8 cellular contexts compared by ENCODE assay signal in the genomic region with DNA sequence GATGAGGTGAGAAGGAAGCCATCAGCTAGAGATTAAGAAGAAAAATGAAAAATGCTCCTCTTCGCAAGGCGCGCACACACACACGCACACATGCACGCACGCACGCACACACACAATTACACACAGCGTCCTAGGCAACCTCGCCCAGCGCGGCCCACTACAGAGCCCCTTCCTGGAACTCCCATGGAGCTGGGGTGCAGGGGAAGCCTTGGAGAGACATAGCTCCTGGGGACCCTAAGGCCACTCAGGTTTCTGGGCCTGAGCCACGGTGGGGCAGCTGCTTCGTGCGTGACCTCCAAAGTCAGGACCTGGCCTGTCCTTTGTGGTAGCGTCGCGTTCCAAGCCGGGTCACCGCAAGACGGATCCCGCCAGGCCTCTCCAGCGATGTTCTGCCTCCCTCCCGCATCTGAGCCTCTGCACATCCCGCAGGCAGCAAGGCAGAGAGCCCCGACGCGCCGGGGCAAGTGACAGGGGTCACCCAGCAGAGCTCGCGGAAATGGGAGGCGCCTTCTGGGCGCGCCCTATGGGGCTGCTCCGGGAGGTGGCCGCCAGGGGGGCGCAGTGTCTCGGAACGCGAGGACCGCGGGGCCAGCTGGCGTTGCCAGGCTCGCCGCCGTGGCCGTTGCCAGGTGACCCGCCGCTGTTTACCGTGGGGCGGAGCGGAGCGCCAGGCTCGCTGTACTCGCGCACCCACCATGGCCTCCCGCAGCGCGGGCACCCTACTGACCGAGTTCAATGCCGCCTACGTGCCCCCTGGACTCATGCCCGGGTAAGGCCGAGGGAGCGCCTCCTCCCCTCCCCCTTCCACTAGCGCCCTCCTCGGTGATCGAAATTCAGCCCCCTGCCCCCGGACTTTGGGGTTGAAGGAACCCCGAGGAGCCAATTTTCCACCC.
A peak's percentile ranks its signal among the peaks of the same experiment; 100 is the strongest.
DNase-seq lines count a peak whose midpoint lies in the region; ATAC-seq, FAIRE-seq and TF ChIP-seq lines count a peak whose summit lies in the region.

No MANE protein-coding gene starts in this region.

- no peak overlapping the region for H3K4me3 ChIP-seq in astrocyte of the spinal cord (ENCODE audit: low read depth, low read length)
- H3K4me3 ChIP-seq in kidney (ENCODE audit: low read length in 2 of 2), result peak overlapping the region in 1 of 2 donors; percentile 48

- no peak for ATAC-seq in HG02678 (IDR thresholded peaks at IDR 0.05; ENCODE audit: unreplicated experiment)

- intact Hi-C loops in kidney (cut with DNase I), result no loop called here

- H3K9ac ChIP-seq in kidney (ENCODE audit: low read length in 2 of 2), result no peak overlapping the region

- H3K4me1 ChIP-seq in kidney (ENCODE audit: control insufficient read depth in 1 of 2, insufficient read depth in 1 of 2, low read depth in 1 of 2, low read length in 2 of 2), result peaks cover 0 to 10% of the 10 kb centered on the region in 2 donors

- DNase-seq in SIG-M5 treated with dmso at 0.1 percent for 504 hours (lab: John Stamatoyannopoulos, UW; ENCODE audit: unreplicated experiment) (peak; percentile 17), SIG-M5 (lab: John Stamatoyannopoulos, UW) (no peak), NCI-H748 treated with DMSO at 0.1 percent for 48 hours (lab: John Stamatoyannopoulos, UW) (peak; percentile 2), astrocyte of the spinal cord (ENCODE audit: low read depth, low spot score) (no peak), kidney (peak; percentile 89), GOT3 (lab: John Stamatoyannopoulos, UW) (no peak)
- peak; percentile 7 for DNase-seq in stimulated activated CD8-positive, alpha-beta memory T cell treated with anti-CD3 and anti-CD28 coated beads, Interleukin-4, amount 100 ng/mL, for 24 hours (ENCODE audit: low read depth)

- TF ChIP-seq CTCF in astrocyte of the spinal cord (IDR thresholded peaks at IDR 0.05; ENCODE audit: low read depth, low read length), result peak; percentile 11
- TF ChIP-seq CTCF in kidney (IDR thresholded peaks at IDR 0.05; ENCODE audit: borderline replicate concordance, extremely low read depth, insufficient read depth), result no peak

- FAIRE-seq in kidney (lab: Jason Lieb, UNC), result no peak

- H3K36me3 ChIP-seq in kidney (ENCODE audit: control insufficient read depth in 1 of 2, insufficient read depth in 2 of 2, low read length in 2 of 2), result no peaks in the 10 kb centered on the region

- H3K9me3 ChIP-seq in kidney (ENCODE audit: control insufficient read depth in 1 of 2, low read length in 2 of 2), result no peaks in the 10 kb centered on the region

- H3K27ac ChIP-seq in kidney (ENCODE audit: low read depth in 2 of 2, low read length in 2 of 2), result no peak overlapping the region

- in situ Hi-C loops in astrocyte of the spinal cord (cut with HindIII; ENCODE audit: low sequenced_read_pairs), result no loop called here

Comparison
In these comparisons a context has a peak if more than half of its experiments do, and no peak if none do; other contexts are left out.
1. DNase-seq: peak in SIG-M5 treated with dmso at 0.1 percent for 504 hours (single experiment), NCI-H748 treated with DMSO at 0.1 percent for 48 hours (single experiment), kidney (single experiment) and stimulated activated CD8-positive, alpha-beta memory T cell treated with anti-CD3 and anti-CD28 coated beads, Interleukin-4, amount 100 ng/mL, for 24 hours (single experiment); none in SIG-M5 (single experiment), astrocyte of the spinal cord (single experiment) and GOT3 (single experiment).